In genomic region chr5:80806929-80807328, GRCh38 we compare ENCODE assay signal across 26 cellular contexts.
"Had no signal": no experiment of that assay in that cellular context is flagged by ENCODE, and none has a peak within 500 bp of the region (broad histone marks: within the 10 kb centered on the region; RNA-seq: fewer than 3 reads in every experiment).

No MANE protein-coding gene starts in this region.

- H3K27ac Mint-ChIP-seq: activated CD4-positive, alpha-beta T cell treated with anti-CD3 and anti-CD28 coated beads, Interleukin-2, amount 10 ng/mL, durations not matched to agents 7 days and 5 days; activated naive CD4-positive, alpha-beta T cell treated with anti-CD3 and anti-CD28 coated beads for 36 hours; activated naive CD4-positive, alpha-beta T cell treated with anti-CD3 and anti-CD28 coated beads, Interleukin-2, amount 50 U/mL, for 24 hours; activated T-helper 1 cell treated with anti-CD3 and anti-CD28 coated beads, Interleukin-12 subunit alpha, Interleukin-12 subunit beta, Interleukin-2, Interleukin-4 antibody, amounts not matched to agents 30 ng/mL and 10 ng/mL and 1 ng/mL, durations not matched to agents 14 hours and 24 hours and 36 hours; activated T-helper 2 cell treated with anti-CD3 and anti-CD28 coated beads, Interferon-gamma antibody, Interleukin-2, Interleukin-4, amounts not matched to agents 10 μg/mL and 5 μg/mL and 100 μg/mL, durations not matched to agents 14 hours and 24 hours and 36 hours; effector memory CD8-positive, alpha-beta T cell had no signal

- DNase-seq: activated CD4-positive, alpha-beta T cell treated with anti-CD3 and anti-CD28 coated beads for 4 hours; activated CD4-positive, alpha-beta T cell treated with anti-CD3 and anti-CD28 coated beads, Interleukin-2, amount 10 ng/mL, durations not matched to agents 7 days and 5 days; activated CD4-positive, alpha-beta T cell treated with anti-CD3 and anti-CD28 coated beads, Interleukin-2, amount 50 U/mL, for 4 hours; activated CD4-positive, CD25-positive, alpha-beta regulatory T cell; activated CD4-positive, CD25-positive, alpha-beta regulatory T cell treated with anti-CD3 and anti-CD28 coated beads, Interleukin-2, amount 50 U/mL, for 72 hours; activated effector memory CD4-positive, alpha-beta T cell treated with anti-CD3 and anti-CD28 coated beads, Interleukin-2, amount 50 U/mL, for 16 hours; activated naive CD4-positive, alpha-beta T cell treated with anti-CD3 and anti-CD28 coated beads for 36 hours; activated T-cell treated with anti-CD3 and anti-CD28 coated beads, Interleukin-2, amount 50 U/mL, for 1 hour; activated T-cell treated with anti-CD3 and anti-CD28 coated beads, Interleukin-2, amount 50 U/mL, for 48 hours; adrenal gland; amygdala; aorta; body of pancreas; caudate nucleus; cortex of kidney; dermis blood vessel endothelial cell; effector CD4-positive, alpha-beta T cell; effector memory CD8-positive, alpha-beta T cell; erythroblast; foreskin keratinocyte; gastrocnemius medialis; glutamatergic neuron; heart left ventricle had no signal

- H3K4me3 Mint-ChIP-seq: activated CD4-positive, alpha-beta T cell treated with anti-CD3 and anti-CD28 coated beads, Interleukin-2, amount 10 ng/mL, durations not matched to agents 7 days and 5 days; activated naive CD4-positive, alpha-beta T cell treated with anti-CD3 and anti-CD28 coated beads for 36 hours; activated naive CD4-positive, alpha-beta T cell treated with anti-CD3 and anti-CD28 coated beads, Interleukin-2, amount 50 U/mL, for 24 hours; activated T-helper 1 cell treated with anti-CD3 and anti-CD28 coated beads, Interleukin-12 subunit alpha, Interleukin-12 subunit beta, Interleukin-2, Interleukin-4 antibody, amounts not matched to agents 30 ng/mL and 10 ng/mL and 1 ng/mL, durations not matched to agents 14 hours and 24 hours and 36 hours; effector memory CD8-positive, alpha-beta T cell had no signal

- H3K27me3 Mint-ChIP-seq: activated CD4-positive, alpha-beta T cell treated with anti-CD3 and anti-CD28 coated beads, Interleukin-2, amount 10 ng/mL, durations not matched to agents 7 days and 5 days; activated naive CD4-positive, alpha-beta T cell treated with anti-CD3 and anti-CD28 coated beads, Interleukin-2, amount 50 U/mL, for 24 hours; effector memory CD8-positive, alpha-beta T cell had no signal

- H3K9me3 Mint-ChIP-seq: activated naive CD4-positive, alpha-beta T cell treated with anti-CD3 and anti-CD28 coated beads for 36 hours; activated naive CD4-positive, alpha-beta T cell treated with anti-CD3 and anti-CD28 coated beads, Interleukin-2, amount 50 U/mL, for 24 hours; effector memory CD8-positive, alpha-beta T cell had no signal

- H3K4me1 Mint-ChIP-seq: activated naive CD4-positive, alpha-beta T cell treated with anti-CD3 and anti-CD28 coated beads, Interleukin-2, amount 50 U/mL, for 24 hours had no signal

- ATAC-seq: body of pancreas; effector memory CD8-positive, alpha-beta T cell; foreskin keratinocyte; gastrocnemius medialis; heart left ventricle had no signal
